In the genomic region with DNA sequence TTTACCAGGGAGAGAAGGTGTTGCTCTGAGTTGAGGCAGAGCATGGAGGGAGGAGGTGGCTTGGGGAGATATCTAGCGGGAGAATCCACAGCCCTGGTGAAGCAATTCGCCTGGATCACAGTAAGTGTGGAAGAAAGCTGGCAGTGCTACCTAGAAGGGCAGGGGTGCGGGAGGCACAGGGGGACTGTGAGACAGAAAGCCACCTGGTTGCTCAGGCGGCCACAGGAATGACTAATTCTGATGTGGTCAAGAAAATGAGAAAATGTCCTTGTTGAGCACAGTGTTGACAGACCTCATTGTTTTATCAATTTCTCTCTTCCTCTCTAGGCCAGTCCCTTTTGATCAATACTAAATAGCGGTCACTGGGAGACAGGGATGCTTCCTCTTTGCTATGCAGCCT, we compare ENCODE assay signal across 24 cellular contexts.
"Had no signal": no experiment of that assay in that cellular context is flagged by ENCODE, and none has a peak within 500 bp of the region (broad histone marks: within the 10 kb centered on the region; RNA-seq: fewer than 3 reads in every experiment).

No MANE protein-coding gene starts in this region.

- H3K9me3 Mint-ChIP-seq: activated CD4-positive, alpha-beta T cell treated with anti-CD3 and anti-CD28 coated beads, Interleukin-2, amount 10 ng/mL, durations not matched to agents 24 days and 14 days; activated naive CD4-positive, alpha-beta T cell treated with anti-CD3 and anti-CD28 coated beads, Interleukin-2, amount 50 U/mL, for 24 hours; activated T-helper 1 cell treated with anti-CD3 and anti-CD28 coated beads, Interleukin-12 subunit alpha, Interleukin-12 subunit beta, Interleukin-2, Interleukin-4 antibody, amounts not matched to agents 30 ng/mL and 10 ng/mL and 1 ng/mL, durations not matched to agents 14 hours and 24 hours and 36 hours had no signal

- H3K4me3 Mint-ChIP-seq: activated B cell treated with CpG ODN at 0.5 μM for 24 hours; activated CD4-positive, alpha-beta T cell treated with anti-CD3 and anti-CD28 coated beads, Interleukin-2, amount 10 ng/mL, durations not matched to agents 24 days and 14 days; activated CD8-positive, alpha-beta memory T cell treated with anti-CD3 and anti-CD28 coated beads, Interleukin-2, amount 10 ng/mL, durations not matched to agents 7 days and 5 days; activated naive CD4-positive, alpha-beta T cell treated with anti-CD3 and anti-CD28 coated beads, Interleukin-2, amount 50 U/mL, for 24 hours; activated T-cell treated with anti-CD3 and anti-CD28 coated beads, Interleukin-2, amount 50 U/mL, for 24 hours; activated T-helper 1 cell treated with anti-CD3 and anti-CD28 coated beads, Interleukin-12 subunit alpha, Interleukin-12 subunit beta, Interleukin-2, Interleukin-4 antibody, amounts not matched to agents 30 ng/mL and 10 ng/mL and 1 ng/mL, durations not matched to agents 14 hours and 24 hours and 36 hours had no signal

- H3K4me1 Mint-ChIP-seq: activated B cell treated with CpG ODN at 0.5 μM for 24 hours had no signal

- H3K27me3 Mint-ChIP-seq: activated B cell treated with CpG ODN at 0.5 μM for 24 hours; activated CD4-positive, alpha-beta T cell treated with anti-CD3 and anti-CD28 coated beads, Interleukin-2, amount 10 ng/mL, durations not matched to agents 24 days and 14 days; activated CD8-positive, alpha-beta memory T cell treated with anti-CD3 and anti-CD28 coated beads, Interleukin-2, amount 10 ng/mL, durations not matched to agents 7 days and 5 days; activated naive CD4-positive, alpha-beta T cell treated with anti-CD3 and anti-CD28 coated beads, Interleukin-2, amount 50 U/mL, for 24 hours; activated T-cell treated with anti-CD3 and anti-CD28 coated beads, Interleukin-2, amount 50 U/mL, for 24 hours had no signal

- H3K27ac Mint-ChIP-seq: activated B cell treated with CpG ODN at 0.5 μM for 24 hours; activated CD4-positive, alpha-beta T cell treated with anti-CD3 and anti-CD28 coated beads, Interleukin-2, amount 10 ng/mL, durations not matched to agents 24 days and 14 days; activated CD8-positive, alpha-beta memory T cell treated with anti-CD3 and anti-CD28 coated beads, Interleukin-2, amount 10 ng/mL, durations not matched to agents 7 days and 5 days; activated naive CD4-positive, alpha-beta T cell treated with anti-CD3 and anti-CD28 coated beads, Interleukin-2, amount 50 U/mL, for 24 hours; activated T-cell treated with anti-CD3 and anti-CD28 coated beads, Interleukin-2, amount 50 U/mL, for 24 hours; activated T-helper 1 cell treated with anti-CD3 and anti-CD28 coated beads, Interleukin-12 subunit alpha, Interleukin-12 subunit beta, Interleukin-2, Interleukin-4 antibody, amounts not matched to agents 30 ng/mL and 10 ng/mL and 1 ng/mL, durations not matched to agents 14 hours and 24 hours and 36 hours had no signal

- ATAC-seq: activated CD8-positive, alpha-beta memory T cell treated with anti-CD3 and anti-CD28 coated beads, Interleukin-2, amount 10 ng/mL, durations not matched to agents 7 days and 5 days; PC-3 had no signal

- DNase-seq: activated B cell treated with CpG ODN at 0.5 μM for 24 hours; activated CD4-positive, alpha-beta T cell treated with anti-CD3 and anti-CD28 coated beads for 1 hour; activated CD4-positive, alpha-beta T cell treated with anti-CD3 and anti-CD28 coated beads, Interleukin-2, amount 10 ng/mL, durations not matched to agents 24 days and 14 days; activated CD4-positive, alpha-beta T cell treated with anti-CD3 and anti-CD28 coated beads, Interleukin-2, amount 50 U/mL, for 48 hours; activated CD8-positive, alpha-beta memory T cell treated with anti-CD3 and anti-CD28 coated beads, Interleukin-2, amount 10 ng/mL, durations not matched to agents 7 days and 5 days; activated effector memory CD4-positive, alpha-beta T cell treated with Interleukin-2 at 50 U/mL for 16 hours; activated naive CD4-positive, alpha-beta T cell; activated T-cell treated with anti-CD3 and anti-CD28 coated beads, Interleukin-2, amount 50 U/mL, for 24 hours; aorta; central memory CD4-positive, alpha-beta T cell; NCI-H1105 treated with DMSO at 0.1 percent for 48 hours; NCI-H1436 treated with DMSO at 0.1 percent for 48 hours; NCI-H1930; NCI-H510A treated with DMSO at 0.1 percent for 48 hours; NCI-H69; PC-3; SHP77; T-helper 2 cell; T1000 had no signal

- FAIRE-seq: bronchial epithelial cell, RCC 7860, TTC549 had no signal
